Comparison of ENCODE assay signal across 12 cellular contexts in genomic region chr11:1838426-1839131, GRCh38. TPM values are rescaled to one million over a fixed set of nuclear protein-coding genes. Genes with fewer than 3 reads are reported as not detected.
DNase-seq lines count a peak whose midpoint lies in the region; ATAC-seq and TF ChIP-seq lines count a peak whose summit lies in the region.
"Had no signal": no experiment of that assay in that cellular context is flagged by ENCODE, and none has a peak within 500 bp of the region (broad histone marks: within the 10 kb centered on the region; RNA-seq: fewer than 3 reads in every experiment).

Gene TNNI2, plus strand, starts transcription at chr11:1838981. Its CDS starts 716 bp downstream, at chr11:1839697.

- no peak within 1 kb of the TSS for H3K4me3 ChIP-seq in HL-60 (replicated peaks; ENCODE audit: insufficient read depth, low read length)
- H3K4me3 ChIP-seq in right lobe of liver: no peak within 1 kb of the TSS
- no peak within 1 kb of the TSS for H3K4me3 ChIP-seq in skin epidermis
- H3K4me3 ChIP-seq in testis: no peak within 1 kb of the TSS

- H3K27me3 Mint-ChIP-seq in T-cell: peaks cover 0 to under 1% of the 10 kb centered on the region in 2 donors

- no peaks in the 10 kb centered on the region for H3K36me3 ChIP-seq in right lobe of liver
- no peaks in the 10 kb centered on the region for H3K36me3 ChIP-seq in testis (ENCODE audit: low read depth, missing control alignments)

- no peaks in the 10 kb centered on the region for H3K36me3 Mint-ChIP-seq in T-cell

- peak within 1 kb of the TSS; percentile 22 to 23 for H3K27ac Mint-ChIP-seq in T-cell
- H3K27ac Mint-ChIP-seq: HFFc6 had no signal

- H3K4me1 ChIP-seq in right lobe of liver (peaks cover 0 to 4% (median 0%) of the 10 kb centered on the region in 4 donors), testis (no peaks in the 10 kb centered on the region)

- CTCF ChIA-PET in T-cell (lab: Charles Lee): interaction anchor here (0.5 to 1.2 kb wide), 5 partner anchors 14 to 313 kb away, joined by 3 to 5 read pairs (median 4); partner anchors contain the start of gene PRR33 (in 1 of the 2)

- ATAC-seq in T-cell (replicated peaks in 1 of 4) (peak in 1 of 4 experiments; percentile 5), right lobe of liver (no peak)

- TF ChIP-seq POLR2A in right lobe of liver (IDR thresholded peaks at IDR 0.05) (no peak), testis (IDR thresholded peaks at IDR 0.05) (no peak)

- POLR2A ChIA-PET in T-cell (lab: Charles Lee): interaction anchor here in 1 of 2 donors (0.7 kb wide), 1 partner anchor 12 kb away, joined by 4 read pairs; no protein-coding TSS in a partner anchor

- TF ChIP-seq CTCF in HL-60 (IDR thresholded peaks at IDR 0.05; ENCODE audit: insufficient read depth, low read length) (no peak), right lobe of liver (IDR thresholded peaks at IDR 0.05) (no peak), testis (IDR thresholded peaks at IDR 0.05) (no peak)

- no CpG with 5 or more reads among the region's 32 CpGs for WGBS in right lobe of liver (ENCODE audit: insufficient coverage, low coverage, low lambda C conversion rate, missing lambda C conversion rate)
- WGBS in testis, 2 donors: 85 to 99% methylated on average over 12 to 32 of the region's 32 CpGs

- H3K4me3 Mint-ChIP-seq in T-cell: no peak within 1 kb of the TSS
- H3K4me3 Mint-ChIP-seq: HFFc6 had no signal

- no peaks in the 10 kb centered on the region for H3K9me3 ChIP-seq in right lobe of liver
- H3K9me3 ChIP-seq in testis: no peaks in the 10 kb centered on the region

- H3K27ac ChIP-seq in HL-60 (replicated peaks) (peak within 1 kb of the TSS; percentile 54), right lobe of liver (peak within 1 kb of the TSS in 1 of 3 donors; percentile 49), skin epidermis (peak within 1 kb of the TSS in 17 of 21 experiments; percentile 6 to 82 (median 58)), testis (no peak within 1 kb of the TSS)
- H3K27ac ChIP-seq: C4-2B had no signal

- H3K27me3 ChIP-seq in HL-60 (ENCODE audit: insufficient read depth, poor library complexity, severe bottlenecking): peaks cover 5% of the 10 kb centered on the region
- no peaks in the 10 kb centered on the region for H3K27me3 ChIP-seq in right lobe of liver
- no peaks in the 10 kb centered on the region for H3K27me3 ChIP-seq in testis

- peaks cover 12 to 20% (median 14%) of the 10 kb centered on the region in 3 donors for H3K4me1 Mint-ChIP-seq in T-cell

- intact Hi-C loops in right lobe of liver (cut with DNase I) (loop anchor here in 1 of 2 donors (10.0 kb wide), 1 partner anchor 316 kb away; no protein-coding TSS in a partner anchor), testis (cut with DNase I; ENCODE audit: low total_unique reads) (loop anchor here (10.0 kb wide), 2 partner anchors 184 to 316 kb away; no protein-coding TSS in a partner anchor)

- no peak for DNase-seq in HL-60 (ENCODE audit: low read depth in 1 of 2, low spot score in 1 of 2)
- DNase-seq in T-cell: no peak
- DNase-seq in right lobe of liver: peak in 2 of 3 donors; percentile 35 to 60
- no peak for DNase-seq in SKM-1 (lab: John Stamatoyannopoulos, UW; ENCODE audit: unreplicated experiment)
- DNase-seq in HK-2 (ENCODE audit: unreplicated experiment): no peak
- no peak for DNase-seq in GM19240 (ENCODE audit: insufficient read length, low spot score)
- no peak for DNase-seq in testis
- DNase-seq: NCI-H446 treated with DMSO at 0.1 percent for 48 hours had no signal

- H3K9me3 Mint-ChIP-seq in T-cell: no peaks in the 10 kb centered on the region
- H3K9me3 Mint-ChIP-seq: HFFc6 had no signal

RNA-seq across cellular contexts. Expression of gene TNNI2, which starts in this region (rescaled TPM):
- total RNA-seq in T-cell: under 1 TPM in 1 of 5 donors, not detected in 4; 0.39 TPM
- 1 to 10 TPM in 2 of 6 experiments, under 1 TPM in 1, not detected in 3; 0.31 to 1.9 (median 1.1) TPM for total RNA-seq in right lobe of liver
- not detected for total RNA-seq in testis
- polyA plus RNA-seq in testis (ENCODE audit: insufficient read depth, low read depth, low replicate concordance): 8.6 TPM
- total RNA-seq: fibroblast of villous mesenchyme, HFFc6 had no signal

Comparison
In these comparisons a context has a peak if more than half of its experiments do, and no peak if none do; other contexts are left out.
1. DNase-seq: peak in right lobe of liver (2 of 3); none in HL-60 (0 of 2), T-cell (0 of 34), SKM-1 (single experiment), HK-2 (single experiment), GM19240 (single experiment) and testis (single experiment).
2. H3K27ac ChIP-seq: peak in HL-60 (single experiment) and skin epidermis (17 of 21); none in testis (0 of 2).